Comparison of ENCODE assay signal across 1 cellular context in the genomic region with DNA sequence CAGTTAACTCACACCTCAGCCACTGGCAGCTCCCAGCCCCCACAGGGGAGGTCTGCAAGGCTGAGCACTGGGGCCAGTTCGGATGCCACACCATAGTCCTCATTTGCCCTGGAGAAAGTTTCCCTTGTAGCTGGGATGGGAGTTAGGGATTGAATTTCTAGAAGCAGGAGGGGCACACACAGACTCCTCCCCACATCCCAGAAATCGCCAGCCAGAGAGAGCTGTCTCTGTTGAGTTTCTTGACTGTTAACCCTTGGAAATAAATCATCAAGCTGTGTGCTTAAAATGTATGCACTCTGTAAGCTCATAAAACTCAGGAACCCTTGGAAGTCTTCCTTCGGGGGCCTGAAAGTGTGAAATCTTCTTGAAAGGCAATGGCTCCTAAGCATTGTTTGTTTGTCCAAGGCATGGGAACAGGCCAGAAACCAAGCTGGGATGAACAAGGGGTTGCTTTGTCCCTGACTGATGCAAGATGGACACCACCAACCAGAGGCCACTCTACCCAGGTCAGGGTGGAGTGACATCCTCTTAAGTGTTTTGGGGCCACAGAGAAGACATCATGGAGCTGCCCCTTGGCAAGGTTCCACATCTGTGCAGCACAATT.
TF ChIP-seq lines count a peak whose summit lies in the region.

No MANE protein-coding gene starts in this region.

TF ChIP-seq in HEK293T, 16 proteins besides CTCF, POLR2A, EP300 and RAD21 (continued from another document):
- TF ChIP-seq, protein P1, sequence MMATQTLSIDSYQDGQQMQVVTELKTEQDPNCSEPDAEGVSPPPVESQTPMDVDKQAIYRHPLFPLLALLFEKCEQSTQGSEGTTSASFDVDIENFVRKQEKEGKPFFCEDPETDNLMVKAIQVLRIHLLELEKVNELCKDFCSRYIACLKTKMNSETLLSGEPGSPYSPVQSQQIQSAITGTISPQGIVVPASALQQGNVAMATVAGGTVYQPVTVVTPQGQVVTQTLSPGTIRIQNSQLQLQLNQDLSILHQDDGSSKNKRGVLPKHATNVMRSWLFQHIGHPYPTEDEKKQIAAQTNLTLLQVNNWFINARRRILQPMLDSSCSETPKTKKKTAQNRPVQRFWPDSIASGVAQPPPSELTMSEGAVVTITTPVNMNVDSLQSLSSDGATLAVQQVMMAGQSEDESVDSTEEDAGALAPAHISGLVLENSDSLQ (IDR thresholded peaks at IDR 0.05) = peak; percentile 39; the same call in 1 of the 2 replicates
